In the genomic region with DNA sequence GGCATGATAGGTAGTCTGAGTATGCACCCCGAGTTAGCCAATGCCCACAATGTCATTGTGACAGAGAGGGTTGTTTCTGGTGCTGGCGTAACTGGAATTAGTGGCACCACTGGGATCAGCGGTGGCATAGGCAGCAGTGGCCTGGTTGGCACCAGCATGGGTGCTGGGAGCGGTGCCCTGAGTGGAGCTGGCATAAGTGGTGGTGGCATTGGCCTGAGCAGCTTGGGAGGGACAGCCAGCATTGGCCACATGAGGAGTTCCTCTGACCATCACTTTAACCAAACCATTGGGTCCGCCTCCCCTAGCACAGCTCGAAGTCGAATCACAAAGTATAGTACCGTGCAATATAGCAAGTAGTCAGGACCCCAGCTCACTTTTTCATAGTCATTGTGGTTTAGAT, we compare ENCODE assay signal across 10 cellular contexts. TPM values are rescaled to one million over a fixed set of nuclear protein-coding genes. Genes with fewer than 3 reads are reported as not detected.
"Had no signal": no experiment of that assay in that cellular context is flagged by ENCODE, and none has a peak within 500 bp of the region (broad histone marks: within the 10 kb centered on the region; RNA-seq: fewer than 3 reads in every experiment).

No MANE protein-coding gene starts in this region.

- H3K27me3 Mint-ChIP-seq: IgD-negative memory B cell had no signal

- H3K36me3 Mint-ChIP-seq: IgD-negative memory B cell had no signal

- ATAC-seq: HCT116, HepG2 had no signal

- H3K36me3 ChIP-seq: HAP-1 had no signal

- H3K4me1 ChIP-seq: HAP-1 had no signal

- DNase-seq: GM23248, GOT3, H7 had no signal

- H3K4me1 Mint-ChIP-seq: IgD-negative memory B cell had no signal

- H3K27ac ChIP-seq: GM23248, HL-60 had no signal

- FAIRE-seq: HepG2 had no signal

- H3K4me3 ChIP-seq: GM23248, HAP-1 had no signal

- H3K9ac ChIP-seq: GM23248 had no signal

- H3K9me3 ChIP-seq: HAP-1 had no signal

- H3K27ac Mint-ChIP-seq: IgD-negative memory B cell had no signal

- H3K4me3 Mint-ChIP-seq: IgD-negative memory B cell had no signal

- H2AFZ ChIP-seq: GM23248 had no signal

RNA-seq across cellular contexts. Expression of gene DSG4, which starts 21.6 kb away (rescaled TPM):
- total RNA-seq: GM23248, H4, H7, HepG2, HT1080 had no signal
- polyA plus RNA-seq: GM23248, IgD-negative memory B cell had no signal

RNA-seq across cellular contexts. Expression of gene DSG1, which starts 37.0 kb away (rescaled TPM):
- total RNA-seq: GM23248, H4, HepG2, HT1080 had no signal
- polyA plus RNA-seq: GM23248, IgD-negative memory B cell had no signal
